ENCODE assay signal across 1 cellular context in genomic region chr13:102845630-102846260, GRCh38.
TF ChIP-seq lines count a peak whose summit lies in the region.

Gene ERCC5, plus strand, starts transcription at chr13:102846032. Its CDS starts 235 bp downstream, at chr13:102846267.

TF ChIP-seq in HEK293, 187 proteins besides CTCF, POLR2A, EP300 and RAD21 (continued from another document and continues in another):
- no peak for TF ChIP-seq ZNF362 (tag by site-specific recombination; IDR thresholded peaks at IDR 0.05)
- no peak for TF ChIP-seq ZNF354C (tag by site-specific recombination; IDR thresholded peaks at IDR 0.05; ENCODE audit: borderline replicate concordance, low read depth)
- TF ChIP-seq ZNF510 (tag by site-specific recombination; IDR thresholded peaks at IDR 0.05; ENCODE audit: insufficient replicate concordance): no peak
- peak; percentile 98 for TF ChIP-seq ZBTB21 (tag by site-specific recombination; IDR thresholded peaks at IDR 0.05)
- TF ChIP-seq ZNF311 (tag by site-specific recombination; IDR thresholded peaks at IDR 0.05; ENCODE audit: borderline replicate concordance): no peak
- TF ChIP-seq SP7 (tag by site-specific recombination; IDR thresholded peaks at IDR 0.05): peak; percentile 82
- TF ChIP-seq ZNF416 (tag by site-specific recombination; IDR thresholded peaks at IDR 0.05): no peak
- TF ChIP-seq ZNF555 (tag by site-specific recombination; conservative IDR thresholded peaks at IDR 0.05): no peak
- no peak for TF ChIP-seq OVOL3 (tag by site-specific recombination; IDR thresholded peaks at IDR 0.05)
- no peak for TF ChIP-seq ZNF610 (tag by site-specific recombination; IDR thresholded peaks at IDR 0.05; ENCODE audit: borderline replicate concordance)
- TF ChIP-seq HIC1 (tag by site-specific recombination; IDR thresholded peaks at IDR 0.05): 0 out of 2 replicates have a peak, but pooled peaks have one; percentile 39
- peak; percentile 93 for TF ChIP-seq ZBTB11 (tag by site-specific recombination; conservative IDR thresholded peaks at IDR 0.05; ENCODE audit: low read depth)
- peak; percentile 83 for TF ChIP-seq ZBTB44 (tag by site-specific recombination; IDR thresholded peaks at IDR 0.05)
- no peak for TF ChIP-seq MEIS1 (CRISPR knock-in tag; IDR thresholded peaks at IDR 0.05; ENCODE audit: borderline replicate concordance)
- no peak for TF ChIP-seq ZNF112 (tag by site-specific recombination; IDR thresholded peaks at IDR 0.05)
- TF ChIP-seq ZNF302 (tag by site-specific recombination; IDR thresholded peaks at IDR 0.05; ENCODE audit: low read depth): no peak
- TF ChIP-seq INSM2 (tag by site-specific recombination; IDR thresholded peaks at IDR 0.05): 0 out of 2 replicates have a peak, but pooled peaks have one; percentile 43
- TF ChIP-seq ZNF549 (tag by site-specific recombination; IDR thresholded peaks at IDR 0.05): no peak
- no peak for TF ChIP-seq ZNF837 (tag by site-specific recombination; IDR thresholded peaks at IDR 0.05)
- no peak for TF ChIP-seq KLF16 (tag by site-specific recombination; IDR thresholded peaks at IDR 0.05)
- TF ChIP-seq ZNF239 (tag by site-specific recombination; IDR thresholded peaks at IDR 0.05): no peak
- no peak for TF ChIP-seq ZNF202 (tag by site-specific recombination; IDR thresholded peaks at IDR 0.05; ENCODE audit: borderline replicate concordance)
- no peak for TF ChIP-seq RBAK (tag by site-specific recombination; IDR thresholded peaks at IDR 0.05)
- no peak for TF ChIP-seq KLF1 (tag by site-specific recombination; IDR thresholded peaks at IDR 0.05)
- no peak for TF ChIP-seq ZNF707 (tag by site-specific recombination; IDR thresholded peaks at IDR 0.05)
- peak; percentile 84 for TF ChIP-seq ZNF518A (tag by site-specific recombination; conservative IDR thresholded peaks at IDR 0.05; ENCODE audit: low read depth)
- TF ChIP-seq ZNF341 (tag by site-specific recombination; IDR thresholded peaks at IDR 0.05; ENCODE audit: low read depth): peak; percentile 100
- TF ChIP-seq ZBTB6 (tag by site-specific recombination; IDR thresholded peaks at IDR 0.05): no peak
- peak; percentile 76; the same call in 1 of the 2 replicates for TF ChIP-seq ZNF76 (tag by site-specific recombination; IDR thresholded peaks at IDR 0.05; ENCODE audit: borderline replicate concordance, low read depth)
- no peak for TF ChIP-seq ZNF514 (tag by site-specific recombination; IDR thresholded peaks at IDR 0.05)
- TF ChIP-seq ZNF501 (tag by site-specific recombination; IDR thresholded peaks at IDR 0.05): peak; percentile 96; the same call in 1 of the 2 replicates
- TF ChIP-seq ZNF26 (tag by site-specific recombination; IDR thresholded peaks at IDR 0.05): no peak
- no peak for TF ChIP-seq ZBTB49 (tag by site-specific recombination; IDR thresholded peaks at IDR 0.05; ENCODE audit: low read depth)
- no peak for TF ChIP-seq ZNF596 (tag by site-specific recombination; IDR thresholded peaks at IDR 0.05)
- peak; percentile 23; the same call in 1 of the 2 replicates for TF ChIP-seq ELK4 (IDR thresholded peaks at IDR 0.05; ENCODE audit: borderline replicate concordance, low read depth, low read length)
